12 cellular contexts compared by ENCODE assay signal in genomic region chr7:25031432-25031831, GRCh38. TPM values are rescaled to one million over a fixed set of nuclear protein-coding genes. Genes with fewer than 3 reads are reported as not detected.
DNase-seq lines count a peak whose midpoint lies in the region; ATAC-seq and TF ChIP-seq lines count a peak whose summit lies in the region.
"Had no signal": no experiment of that assay in that cellular context is flagged by ENCODE, and none has a peak within 500 bp of the region (broad histone marks: within the 10 kb centered on the region; RNA-seq: fewer than 3 reads in every experiment).

No MANE protein-coding gene starts in this region.

- no peak overlapping the region for H2AFZ ChIP-seq in mammary epithelial cell (ENCODE audit: low read depth, low read length)

- POLR2A ChIA-PET in MCF 10A (lab: Yijun Ruan, JAX), result interaction anchor here (0.7 to 4.5 kb wide), 2 partner anchors 33 to 51 kb away, joined by 3 to 39 read pairs; partner anchors contain the start of gene OSBPL3

- intact Hi-C loops in mammary epithelial cell (cut with micrococcal nuclease) (no loop called here), MCF 10A (cut with micrococcal nuclease) (no loop called here)

- DNase-seq in mammary epithelial cell (peak; percentile 24), MCF 10A (ENCODE audit: unreplicated experiment) (no peak), NB4 (ENCODE audit: low read depth) (peak; percentile 27), type B pancreatic cell (ENCODE audit: extremely low spot score, unreplicated experiment) (no peak), SW 1271 (lab: John Stamatoyannopoulos, UW) (no peak), coronary artery (ENCODE audit: low spot score) (no peak), NCI-H526 treated with DMSO at 0.1 percent for 48 hours (lab: John Stamatoyannopoulos, UW) (no peak)
- DNase-seq: hippocampal formation had no signal

- peak; percentile 54 for ATAC-seq in HG02798 (IDR thresholded peaks at IDR 0.05; ENCODE audit: poor library complexity, unreplicated experiment)

- no peak overlapping the region for H3K27ac Mint-ChIP-seq in MCF 10A (ENCODE audit: low read depth, unreplicated experiment)
- H3K27ac Mint-ChIP-seq in type B pancreatic cell, result peak overlapping the region; percentile 32

- H3K36me3 Mint-ChIP-seq in MCF 10A (ENCODE audit: insufficient read depth, unreplicated experiment) (peaks cover 7% of the 10 kb centered on the region), type B pancreatic cell (no peaks in the 10 kb centered on the region)

- H3K36me3 ChIP-seq in mammary epithelial cell (ENCODE audit: insufficient read depth, low read length), result no peaks in the 10 kb centered on the region
- H3K36me3 ChIP-seq: neutrophil had no signal

- no peaks in the 10 kb centered on the region for H3K79me2 ChIP-seq in mammary epithelial cell (ENCODE audit: insufficient read depth, low read length)

- TF ChIP-seq CTCF in mammary epithelial cell (conservative IDR thresholded peaks at IDR 0.05 in 1 of 2, IDR thresholded peaks at IDR 0.05 in 1 of 2; ENCODE audit: extremely low read depth in 1 of 2, insufficient read depth in 1 of 2, low read depth in 1 of 2, low read length in 2 of 2) (no peak), MCF 10A (IDR thresholded peaks at IDR 0.05; ENCODE audit: unreplicated experiment) (no peak), NB4 (IDR thresholded peaks at IDR 0.05; ENCODE audit: low read depth, low read length) (peak; percentile 13), type B pancreatic cell (conservative IDR thresholded peaks at IDR 0.05) (no peak), coronary artery (IDR thresholded peaks at IDR 0.05) (no peak)

- no peaks in the 10 kb centered on the region for H3K27me3 Mint-ChIP-seq in MCF 10A (ENCODE audit: insufficient read depth, unreplicated experiment)
- peaks cover 5% of the 10 kb centered on the region for H3K27me3 Mint-ChIP-seq in type B pancreatic cell

- H4K20me1 ChIP-seq in mammary epithelial cell (ENCODE audit: insufficient read depth, low read length), result no peaks in the 10 kb centered on the region

- TF ChIP-seq POLR2A in NB4 (IDR thresholded peaks at IDR 0.05; ENCODE audit: extremely low read depth, insufficient read length), result no peak

- H3K4me1 ChIP-seq in mammary epithelial cell (ENCODE audit: insufficient read depth, low read length), result peaks cover 32% of the 10 kb centered on the region

- in situ Hi-C loops in mammary epithelial cell (cut with MboI; ENCODE audit: low sequenced_read_pairs in 2 of 2), result no loop called here

- H3K27ac ChIP-seq in mammary epithelial cell (ENCODE audit: insufficient read depth, low read depth, low read length), result no peak overlapping the region
- H3K27ac ChIP-seq in coronary artery, result no peak overlapping the region
- H3K27ac ChIP-seq: neutrophil, SK-N-MC had no signal

- CTCF ChIA-PET in mammary epithelial cell (lab: Charles Lee; ENCODE audit: low non-redundant PET), result no interaction called here
- CTCF ChIA-PET in MCF 10A (lab: Yijun Ruan, JAX), result interaction anchor here (1.0 to 1.6 kb wide), 2 partner anchors 49 to 219 kb away, joined by 4 to 7 read pairs; no protein-coding TSS in a partner anchor

- H3K4me3 ChIP-seq in mammary epithelial cell (replicated peaks in 1 of 3; ENCODE audit: insufficient read depth in 1 of 3, low read depth in 2 of 3, low read length in 3 of 3) (no peak overlapping the region), NB4 (ENCODE audit: low read depth, low read length) (no peak overlapping the region), coronary artery (no peak overlapping the region)
- H3K4me3 ChIP-seq: SK-N-MC had no signal

- H3K9me3 Mint-ChIP-seq in MCF 10A (ENCODE audit: unreplicated experiment) (peaks cover 8% of the 10 kb centered on the region), type B pancreatic cell (peaks cover 10% of the 10 kb centered on the region)

- H3K4me2 ChIP-seq in mammary epithelial cell (ENCODE audit: insufficient read depth, low read depth, low read length), result no peak overlapping the region

- dilution Hi-C loops in mammary epithelial cell (cut with HindIII; ENCODE audit: low sequenced_read_pairs), result no loop called here

- peaks cover 18% of the 10 kb centered on the region for H3K4me1 Mint-ChIP-seq in MCF 10A (ENCODE audit: insufficient read depth, unreplicated experiment)
- peaks cover 7% of the 10 kb centered on the region for H3K4me1 Mint-ChIP-seq in type B pancreatic cell (ENCODE audit: unreplicated experiment)

- H3K4me3 Mint-ChIP-seq in MCF 10A (ENCODE audit: unreplicated experiment) (no peak overlapping the region), type B pancreatic cell (no peak overlapping the region)
- H3K4me3 Mint-ChIP-seq: activated T-helper 1 cell treated with anti-CD3 and anti-CD28 coated beads, Interleukin-12 subunit alpha, Interleukin-12 subunit beta, Interleukin-2, Interleukin-4 antibody, amounts not matched to agents 30 ng/mL and 10 ng/mL and 1 ng/mL, durations not matched to agents 14 hours and 24 hours and 36 hours had no signal

- H3K9ac ChIP-seq in mammary epithelial cell (ENCODE audit: insufficient read depth, low read length), result no peak overlapping the region

- BruUV-seq in mammary epithelial cell (replicated peaks; lab: Mats Ljungman, UMichigan), result no TSS peak
- no TSS peak for BruUV-seq in MCF 10A (replicated peaks; lab: Mats Ljungman, UMichigan)

- H3K27me3 ChIP-seq in mammary epithelial cell (ENCODE audit: insufficient read depth, low read length), result no peaks in the 10 kb centered on the region
- H3K27me3 ChIP-seq: neutrophil had no signal

- WGBS in mammary epithelial cell (ENCODE audit: low coverage, missing lambda C conversion rate), result 100% methylated on average over 1 of the region's 1 CpG

- H3K9me3 ChIP-seq in mammary epithelial cell (replicated peaks; ENCODE audit: insufficient read depth, low read length), result no peaks in the 10 kb centered on the region
- H3K9me3 ChIP-seq: neutrophil had no signal

RNA-seq across cellular contexts. Expression of gene OSBPL3, which starts 51.5 kb away (rescaled TPM):
- 10 to 100 TPM; 42.7 to 64.8 TPM for total RNA-seq in mammary epithelial cell
- polyA plus RNA-seq in mammary epithelial cell, result 22.9 TPM
- 26.3 TPM for polyA minus RNA-seq in mammary epithelial cell
- 33.8 and 35.7 TPM in 2 replicates for total RNA-seq in MCF 10A (2022)
- 18.3 and 43.7 TPM in 2 replicates for total RNA-seq in type B pancreatic cell (ENCODE audit: low replicate concordance)

Comparison
In these comparisons a context has a peak if more than half of its experiments do, and no peak if none do; other contexts are left out.
1. DNase-seq: peak in mammary epithelial cell (single experiment) and NB4 (single experiment); none in MCF 10A (single experiment), type B pancreatic cell (single experiment), SW 1271 (0 of 2), coronary artery (single experiment) and NCI-H526 treated with DMSO at 0.1 percent for 48 hours (single experiment).